ENCODE assay signal across 29 cellular contexts in the genomic region with DNA sequence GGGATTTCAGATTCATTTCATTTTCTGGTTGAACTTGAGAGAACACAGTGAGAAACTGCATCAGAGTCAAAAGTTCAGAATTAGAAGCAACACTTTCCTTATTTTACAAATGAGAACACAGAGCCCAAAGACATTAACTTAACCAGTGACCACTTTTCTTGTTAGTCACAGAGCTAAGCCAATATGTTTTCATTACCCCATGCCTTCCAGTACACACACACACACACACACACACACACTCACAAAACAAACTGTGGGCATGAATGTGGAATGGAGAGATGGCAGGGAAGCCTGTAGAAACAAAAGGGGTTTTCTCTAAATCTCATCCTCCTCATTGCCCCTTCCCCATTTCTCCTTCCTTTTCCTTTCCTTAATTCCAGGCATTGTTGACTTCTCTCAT.
"Had no signal": no experiment of that assay in that cellular context is flagged by ENCODE, and none has a peak within 500 bp of the region (broad histone marks: within the 10 kb centered on the region; RNA-seq: fewer than 3 reads in every experiment).

No MANE protein-coding gene starts in this region.

- ATAC-seq: foreskin keratinocyte; gastroesophageal sphincter; heart right ventricle; left lobe of liver; mucosa of descending colon; naive thymus-derived CD4-positive, alpha-beta T cell; sciatic nerve; stimulated activated effector memory CD8-positive, alpha-beta T cell treated with anti-CD3 and anti-CD28 coated beads, Interleukin-12 subunit alpha, Interleukin-12 subunit beta, amount 100 ng/mL, for 72 hours had no signal

- H3K27ac ChIP-seq: coronary artery, esophagus muscularis mucosa, foreskin keratinocyte, gastroesophageal sphincter, heart right ventricle, neural progenitor cell, parathyroid adenoma, right atrium auricular region, stomach, tibial artery had no signal

- H3K4me3 Mint-ChIP-seq: immature natural killer cell; mesothelial cell of epicardium; naive thymus-derived CD4-positive, alpha-beta T cell; nephron; neural progenitor cell; stimulated activated effector memory CD8-positive, alpha-beta T cell treated with anti-CD3 and anti-CD28 coated beads, Interleukin-12 subunit alpha, Interleukin-12 subunit beta, amount 100 ng/mL, for 72 hours; type B pancreatic cell had no signal

- H3K27ac Mint-ChIP-seq: immature natural killer cell; mesothelial cell of epicardium; nephron; neural progenitor cell; progenitor cell of endocrine pancreas; stimulated activated effector memory CD8-positive, alpha-beta T cell treated with anti-CD3 and anti-CD28 coated beads, Interleukin-12 subunit alpha, Interleukin-12 subunit beta, amount 100 ng/mL, for 72 hours; type B pancreatic cell had no signal

- H3K9me3 ChIP-seq: esophagus muscularis mucosa, gastroesophageal sphincter, heart right ventricle, mucosa of descending colon, right atrium auricular region, stomach, tibial artery had no signal

- H3K27me3 Mint-ChIP-seq: naive thymus-derived CD4-positive, alpha-beta T cell; progenitor cell of endocrine pancreas; type B pancreatic cell had no signal

- H3K4me3 ChIP-seq: coronary artery, esophagus muscularis mucosa, gastroesophageal sphincter, heart right ventricle, mucosa of descending colon, neural progenitor cell, right atrium auricular region, stomach, tibial artery had no signal

- H3K9me3 Mint-ChIP-seq: immature natural killer cell; nephron; neural progenitor cell; stimulated activated effector memory CD8-positive, alpha-beta T cell treated with anti-CD3 and anti-CD28 coated beads, Interleukin-12 subunit alpha, Interleukin-12 subunit beta, amount 100 ng/mL, for 72 hours had no signal

- H3K36me3 ChIP-seq: esophagus muscularis mucosa, gastroesophageal sphincter, heart right ventricle, neural progenitor cell, right atrium auricular region, stomach, tibial artery had no signal

- DNase-seq: dermis blood vessel endothelial cell; effector memory CD4-positive, alpha-beta T cell; foreskin keratinocyte; glutamatergic neuron; heart right ventricle; hypothalamus; immature natural killer cell; islet precursor cell; mesenchymal stem cell; mucosa of descending colon; naive thymus-derived CD4-positive, alpha-beta T cell; stimulated activated CD4-positive, alpha-beta T cell treated with anti-CD3 and anti-CD28 coated beads, Interleukin-2, amount 100 ng/mL, for 24 hours; stimulated activated CD4-positive, alpha-beta T cell treated with anti-CD3 and anti-CD28 coated beads, Interleukin-4, amount 100 ng/mL, for 24 hours; stimulated activated naive CD4-positive, alpha-beta T cell treated with Interleukin-2 at 50 U/mL for 16 hours; stomach; tibial artery had no signal

- H3K4me1 ChIP-seq: parathyroid adenoma had no signal

- H3K36me3 Mint-ChIP-seq: immature natural killer cell; neural progenitor cell; stimulated activated effector memory CD8-positive, alpha-beta T cell treated with anti-CD3 and anti-CD28 coated beads, Interleukin-12 subunit alpha, Interleukin-12 subunit beta, amount 100 ng/mL, for 72 hours; type B pancreatic cell had no signal

- H3K27me3 ChIP-seq: esophagus muscularis mucosa, foreskin keratinocyte, gastroesophageal sphincter, heart right ventricle, neural progenitor cell, right atrium auricular region, stomach, tibial artery had no signal
